In the genomic region with DNA sequence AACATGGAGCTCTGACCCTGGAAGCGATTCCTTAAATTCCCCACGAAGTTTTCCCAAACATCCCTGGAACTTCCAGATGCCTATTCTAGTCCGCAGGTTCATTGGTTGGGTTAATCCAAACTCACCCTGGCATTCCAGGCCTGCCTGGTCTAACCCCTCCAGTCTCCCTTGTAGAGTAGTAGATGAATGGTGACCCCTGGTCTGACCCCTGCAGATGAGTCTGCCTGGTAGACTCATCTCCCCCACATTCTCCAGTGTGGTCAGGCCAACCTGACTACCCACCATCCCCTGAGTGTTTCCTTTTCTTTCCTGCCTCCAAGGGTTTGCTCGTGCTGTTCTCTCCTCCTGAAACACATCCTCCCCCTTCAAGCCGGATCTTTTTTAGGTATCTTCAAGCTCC, we compare ENCODE assay signal across 14 cellular contexts. TPM values are rescaled to one million over a fixed set of nuclear protein-coding genes. Genes with fewer than 3 reads are reported as not detected.
"Had no signal": no experiment of that assay in that cellular context is flagged by ENCODE, and none has a peak within 500 bp of the region (broad histone marks: within the 10 kb centered on the region; RNA-seq: fewer than 3 reads in every experiment).

No MANE protein-coding gene starts in this region.

- H3K36me3 ChIP-seq: heart left ventricle, neutrophil, right lobe of liver had no signal

- H3K4me3 Mint-ChIP-seq: activated CD4-positive, alpha-beta T cell treated with anti-CD3 and anti-CD28 coated beads, Interleukin-2, amount 10 ng/mL, durations not matched to agents 7 days and 5 days; activated naive CD8-positive, alpha-beta T cell treated with anti-CD3 and anti-CD28 coated beads, Interleukin-2, amount 10 ng/mL, durations not matched to agents 7 days and 5 days; activated T-helper 1 cell treated with anti-CD3 and anti-CD28 coated beads, Interleukin-12 subunit alpha, Interleukin-12 subunit beta, Interleukin-2, Interleukin-4 antibody, amounts not matched to agents 30 ng/mL and 10 ng/mL and 1 ng/mL, durations not matched to agents 14 hours and 24 hours and 36 hours; effector memory CD8-positive, alpha-beta T cell; naive thymus-derived CD4-positive, alpha-beta T cell had no signal

- H3K4me1 ChIP-seq: right lobe of liver had no signal

- H3K27ac ChIP-seq: heart left ventricle, neutrophil, right lobe of liver had no signal

- ATAC-seq: effector memory CD8-positive, alpha-beta T cell; heart left ventricle; left lobe of liver; mucosa of descending colon; naive thymus-derived CD4-positive, alpha-beta T cell; right lobe of liver had no signal

- H3K9me3 Mint-ChIP-seq: activated CD4-positive, alpha-beta T cell treated with anti-CD3 and anti-CD28 coated beads, Interleukin-2, amount 10 ng/mL, durations not matched to agents 7 days and 5 days; activated naive CD8-positive, alpha-beta T cell treated with anti-CD3 and anti-CD28 coated beads, Interleukin-2, amount 10 ng/mL, durations not matched to agents 7 days and 5 days; activated T-helper 1 cell treated with anti-CD3 and anti-CD28 coated beads, Interleukin-12 subunit alpha, Interleukin-12 subunit beta, Interleukin-2, Interleukin-4 antibody, amounts not matched to agents 30 ng/mL and 10 ng/mL and 1 ng/mL, durations not matched to agents 14 hours and 24 hours and 36 hours; effector memory CD8-positive, alpha-beta T cell had no signal

- DNase-seq: activated CD4-positive, alpha-beta T cell treated with anti-CD3 and anti-CD28 coated beads, Interleukin-2, amount 10 ng/mL, durations not matched to agents 7 days and 5 days; activated naive CD4-positive, alpha-beta T cell; activated naive CD8-positive, alpha-beta T cell treated with anti-CD3 and anti-CD28 coated beads, Interleukin-2, amount 10 ng/mL, durations not matched to agents 7 days and 5 days; anterior cingulate cortex; dermis blood vessel endothelial cell; effector memory CD8-positive, alpha-beta T cell; heart left ventricle; mucosa of descending colon; naive thymus-derived CD4-positive, alpha-beta T cell; right lobe of liver had no signal

- H3K4me3 ChIP-seq: heart left ventricle, mucosa of descending colon, right lobe of liver had no signal

- H3K9me3 ChIP-seq: heart left ventricle, mucosa of descending colon, neutrophil, right lobe of liver had no signal

- H3K27me3 ChIP-seq: right lobe of liver had no signal

- H3K27ac Mint-ChIP-seq: activated CD4-positive, alpha-beta T cell treated with anti-CD3 and anti-CD28 coated beads, Interleukin-2, amount 10 ng/mL, durations not matched to agents 7 days and 5 days; activated naive CD8-positive, alpha-beta T cell treated with anti-CD3 and anti-CD28 coated beads, Interleukin-2, amount 10 ng/mL, durations not matched to agents 7 days and 5 days; activated T-helper 1 cell treated with anti-CD3 and anti-CD28 coated beads, Interleukin-12 subunit alpha, Interleukin-12 subunit beta, Interleukin-2, Interleukin-4 antibody, amounts not matched to agents 30 ng/mL and 10 ng/mL and 1 ng/mL, durations not matched to agents 14 hours and 24 hours and 36 hours; effector memory CD8-positive, alpha-beta T cell; naive thymus-derived CD4-positive, alpha-beta T cell; progenitor cell of endocrine pancreas had no signal

RNA-seq across cellular contexts. Expression of gene HRH1, which starts 10.8 kb away (rescaled TPM):
- total RNA-seq: progenitor cell of endocrine pancreas had no signal
